Comparison of ENCODE assay signal across 11 cellular contexts in the genomic region with DNA sequence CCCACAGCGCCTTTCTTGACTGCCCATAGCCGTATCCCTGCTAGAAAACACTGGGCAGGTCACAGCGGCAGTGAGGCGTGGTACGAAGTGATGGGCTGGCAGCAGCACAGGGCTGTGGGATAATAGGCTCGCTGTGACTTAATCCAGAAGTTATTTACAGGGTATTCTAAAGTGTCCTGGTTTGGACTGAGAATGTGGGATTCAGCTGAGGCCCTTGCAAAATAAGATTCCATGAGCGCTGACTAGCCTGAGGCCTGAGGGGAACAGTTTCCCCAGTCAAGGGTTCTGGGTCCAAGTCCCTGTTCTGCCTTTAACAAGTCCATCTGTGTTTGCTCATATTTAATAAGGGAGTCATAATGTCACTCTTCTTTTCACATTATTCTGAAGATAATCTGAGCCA. TPM values are rescaled to one million over a fixed set of nuclear protein-coding genes. Genes with fewer than 3 reads are reported as not detected.
A peak's percentile ranks its signal among the peaks of the same experiment; 100 is the strongest.
DNase-seq lines count a peak whose midpoint lies in the region; ATAC-seq and TF ChIP-seq lines count a peak whose summit lies in the region.
"Had no signal": no experiment of that assay in that cellular context is flagged by ENCODE, and none has a peak within 500 bp of the region (broad histone marks: within the 10 kb centered on the region; RNA-seq: fewer than 3 reads in every experiment).

No MANE protein-coding gene starts in this region.

- no peaks in the 10 kb centered on the region for H3K9me3 ChIP-seq in gastrocnemius medialis
- H3K9me3 ChIP-seq in CD4-positive, alpha-beta memory T cell (ENCODE audit: control insufficient read depth in 1 of 2, low read length in 2 of 2), result no peaks in the 10 kb centered on the region

- CTCF ChIA-PET in CD4-positive, alpha-beta memory T cell (lab: Charles Lee; ENCODE audit: partially characterized antibody), result interaction anchor here (0.9 kb wide), 1 partner anchor 9 kb away, joined by 5 read pairs; no protein-coding TSS in a partner anchor
- CTCF ChIA-PET in activated CD8-positive, alpha-beta T cell treated with anti-CD3 and anti-CD28 coated beads for 36 hours (lab: Charles Lee), result interaction anchor here (1.1 kb wide), 1 partner anchor 8 kb away, joined by 3 read pairs; no protein-coding TSS in a partner anchor

- peak overlapping the region; percentile 69; the same call in 1 of the 2 replicates for H3K27ac Mint-ChIP-seq in HFFc6
- no peak overlapping the region for H3K27ac Mint-ChIP-seq in CD4-positive, alpha-beta memory T cell
- no peak overlapping the region for H3K27ac Mint-ChIP-seq in activated CD8-positive, alpha-beta T cell treated with anti-CD3 and anti-CD28 coated beads for 36 hours

- in situ Hi-C loops in gastrocnemius medialis (cut with MboI; ENCODE audit: low sequenced_read_pairs in 4 of 4), result no loop called here

- peak overlapping the region; percentile 48 to 73 (median 56) for H3K27ac ChIP-seq in gastrocnemius medialis
- H3K27ac ChIP-seq in CD4-positive, alpha-beta memory T cell (ENCODE audit: low read depth, low read length), result no peak overlapping the region

- POLR2A ChIA-PET in CD4-positive, alpha-beta memory T cell (lab: Charles Lee; ENCODE audit: partially characterized antibody), result no interaction called here
- POLR2A ChIA-PET in activated CD8-positive, alpha-beta T cell treated with anti-CD3 and anti-CD28 coated beads for 36 hours (lab: Charles Lee), result no interaction called here

- DNase-seq in HFFc6 (peak; percentile 82), amniotic epithelial cell (ENCODE audit: low read depth) (peak; percentile 57), iris pigment epithelial cell (ENCODE audit: low read depth) (peak; percentile 27), gastrocnemius medialis (peak; percentile 39 to 68)
- no peak for DNase-seq in CD4-positive, alpha-beta memory T cell
- DNase-seq in activated CD8-positive, alpha-beta T cell treated with anti-CD3 and anti-CD28 coated beads for 36 hours, result no peak
- DNase-seq: hippocampal formation; stimulated activated CD4-positive, alpha-beta T cell treated with anti-CD3 and anti-CD28 coated beads, Interleukin-2, amount 100 ng/mL, for 24 hours had no signal

- H3K9me3 Mint-ChIP-seq in HFFc6, result no peaks in the 10 kb centered on the region; the same call in 1 of the 2 replicates
- no peaks in the 10 kb centered on the region for H3K9me3 Mint-ChIP-seq in CD4-positive, alpha-beta memory T cell
- no peaks in the 10 kb centered on the region for H3K9me3 Mint-ChIP-seq in activated CD8-positive, alpha-beta T cell treated with anti-CD3 and anti-CD28 coated beads for 36 hours

- H3K4me3 ChIP-seq in gastrocnemius medialis, result no peak overlapping the region
- no peak overlapping the region for H3K4me3 ChIP-seq in CD4-positive, alpha-beta memory T cell (ENCODE audit: low read length in 2 of 2)
- H3K4me3 ChIP-seq: K562 had no signal

- H3K36me3 ChIP-seq in gastrocnemius medialis, result no peaks in the 10 kb centered on the region
- no peaks in the 10 kb centered on the region for H3K36me3 ChIP-seq in CD4-positive, alpha-beta memory T cell (ENCODE audit: insufficient read depth, low read length)

- peaks cover 34 to 48% of the 10 kb centered on the region in 2 donors for H3K4me1 ChIP-seq in gastrocnemius medialis
- peaks cover 4% of the 10 kb centered on the region for H3K4me1 ChIP-seq in CD4-positive, alpha-beta memory T cell (ENCODE audit: insufficient read depth, low read length)

- peaks cover 19% of the 10 kb centered on the region; the same call in 1 of the 2 replicates for H3K4me1 Mint-ChIP-seq in HFFc6 (ENCODE audit: low read depth)
- H3K4me1 Mint-ChIP-seq in CD4-positive, alpha-beta memory T cell, result peaks cover 2 to 16% (median 11%) of the 10 kb centered on the region in 4 donors
- H3K4me1 Mint-ChIP-seq in activated CD8-positive, alpha-beta T cell treated with anti-CD3 and anti-CD28 coated beads for 36 hours (ENCODE audit: low read depth), result peaks cover 11% of the 10 kb centered on the region

- no peak for TF ChIP-seq POLR2A in gastrocnemius medialis (IDR thresholded peaks at IDR 0.05)

- ATAC-seq in gastrocnemius medialis, result peak; percentile 89 to 92
- ATAC-seq in HG03196 (IDR thresholded peaks at IDR 0.05; ENCODE audit: unreplicated experiment), result no peak
- no peak for ATAC-seq in GM19023 (IDR thresholded peaks at IDR 0.05; ENCODE audit: unreplicated experiment)
- no peak for ATAC-seq in activated CD8-positive, alpha-beta T cell treated with anti-CD3 and anti-CD28 coated beads for 36 hours
- ATAC-seq: K562 had no signal

- 0 out of 2 replicates have a peak, but pooled peaks cover 3% of the 10 kb centered on the region for H3K36me3 Mint-ChIP-seq in HFFc6 (ENCODE audit: low read depth)
- no peaks in the 10 kb centered on the region for H3K36me3 Mint-ChIP-seq in CD4-positive, alpha-beta memory T cell
- H3K36me3 Mint-ChIP-seq in activated CD8-positive, alpha-beta T cell treated with anti-CD3 and anti-CD28 coated beads for 36 hours (ENCODE audit: low read depth), result peaks cover 2% of the 10 kb centered on the region

- TF ChIP-seq CTCF in HFFc6 (IDR thresholded peaks at IDR 0.05) (no peak), gastrocnemius medialis (IDR thresholded peaks at IDR 0.05 in 4 of 5, conservative IDR thresholded peaks at IDR 0.05 in 1 of 5) (no peak)
- no peak for TF ChIP-seq CTCF in activated CD8-positive, alpha-beta T cell treated with anti-CD3 and anti-CD28 coated beads for 36 hours (IDR thresholded peaks at IDR 0.05)

- no peak overlapping the region for H3K4me3 Mint-ChIP-seq in HFFc6
- H3K4me3 Mint-ChIP-seq in CD4-positive, alpha-beta memory T cell, result no peak overlapping the region
- no peak overlapping the region for H3K4me3 Mint-ChIP-seq in activated CD8-positive, alpha-beta T cell treated with anti-CD3 and anti-CD28 coated beads for 36 hours

- H3K27me3 Mint-ChIP-seq in HFFc6 (ENCODE audit: insufficient read depth), result peaks cover 6% of the 10 kb centered on the region; the same call in 1 of the 2 replicates
- H3K27me3 Mint-ChIP-seq in CD4-positive, alpha-beta memory T cell, result peaks cover 1 to 4% of the 10 kb centered on the region in 2 donors
- peaks cover 2% of the 10 kb centered on the region for H3K27me3 Mint-ChIP-seq in activated CD8-positive, alpha-beta T cell treated with anti-CD3 and anti-CD28 coated beads for 36 hours

- intact Hi-C loops in gastrocnemius medialis (cut with DNase I; ENCODE audit: low total_unique reads), result no loop called here
- intact Hi-C loops in CD4-positive, alpha-beta memory T cell (cut with micrococcal nuclease), result no loop called here
- intact Hi-C loops in activated CD8-positive, alpha-beta T cell treated with anti-CD3 and anti-CD28 coated beads for 36 hours (cut with micrococcal nuclease), result no loop called here

- no peaks in the 10 kb centered on the region for H3K27me3 ChIP-seq in gastrocnemius medialis
- no peaks in the 10 kb centered on the region for H3K27me3 ChIP-seq in CD4-positive, alpha-beta memory T cell (ENCODE audit: insufficient read depth, low read length)

RNA-seq across cellular contexts. Expression of a gene that starts 34.6 kb away (rescaled TPM):
- total RNA-seq in HFFc6 (2021; fragmentation: NEBNext Ultra II Directional; extraction: Animal tissue kit (Norgen Biotek cat#: 25700)), result under 1 TPM; 0.03 to 0.40 (median 0.09) TPM
- total RNA-seq in gastrocnemius medialis, result 10 to 100 TPM in 3 of 4 donors, 1 to 10 TPM in 1; 9.2 to 20.0 (median 15.3) TPM
- total RNA-seq in CD4-positive, alpha-beta memory T cell, result under 1 TPM; 0.03 to 0.09 TPM
- polyA plus RNA-seq in CD4-positive, alpha-beta memory T cell, result under 1 TPM in 1 of 2 donors, not detected in 1; 0.21 TPM
- 10 to 100 TPM; 10.2 to 10.4 TPM for total RNA-seq in activated CD8-positive, alpha-beta T cell treated with anti-CD3 and anti-CD28 coated beads for 36 hours

Comparison
In these comparisons a context has a peak if more than half of its experiments do, and no peak if none do; other contexts are left out.
1. DNase-seq: peak in HFFc6 (single experiment), amniotic epithelial cell (single experiment), iris pigment epithelial cell (single experiment) and gastrocnemius medialis (2 of 2); none in CD4-positive, alpha-beta memory T cell (0 of 5) and activated CD8-positive, alpha-beta T cell treated with anti-CD3 and anti-CD28 coated beads for 36 hours (single experiment).
2. ATAC-seq: peak in gastrocnemius medialis (2 of 2); none in HG03196 (single experiment), GM19023 (single experiment) and activated CD8-positive, alpha-beta T cell treated with anti-CD3 and anti-CD28 coated beads for 36 hours (single experiment).
3. RNA of a gene that starts 34.6 kb away (total RNA-seq): 9.2 to 20.0 TPM in gastrocnemius medialis and 10.2 to 10.4 TPM in activated CD8-positive, alpha-beta T cell treated with anti-CD3 and anti-CD28 coated beads for 36 hours; 0.03 to 0.40 TPM in HFFc6 and 0.03 to 0.09 TPM in CD4-positive, alpha-beta memory T cell; every median in the first group is over 4 times any median in the second.